ENCODE assay signal across 8 cellular contexts in the genomic region with DNA sequence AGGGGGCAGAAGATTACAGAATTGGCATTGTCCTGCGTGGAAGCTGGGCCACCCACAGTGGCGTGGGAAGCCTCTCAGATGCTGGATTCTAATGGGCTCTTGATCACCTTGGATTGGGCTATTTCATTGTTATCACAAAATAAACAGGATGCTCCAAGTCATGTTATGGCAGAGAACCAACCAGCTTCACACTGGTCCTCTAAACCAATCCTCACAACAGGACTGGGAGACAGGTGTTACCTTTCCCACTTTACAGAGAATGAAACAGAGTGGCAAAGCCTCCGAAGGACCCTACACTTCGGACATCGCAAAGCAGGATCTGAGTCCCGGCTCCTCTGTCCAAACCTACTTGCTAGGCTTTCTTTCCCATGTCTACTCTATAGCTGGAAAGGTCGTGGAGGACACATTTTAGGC. TPM values are rescaled to one million over a fixed set of nuclear protein-coding genes. Genes with fewer than 3 reads are reported as not detected.
A peak's percentile ranks its signal among the peaks of the same experiment; 100 is the strongest.
DNase-seq lines count a peak whose midpoint lies in the region; ATAC-seq, FAIRE-seq and TF ChIP-seq lines count a peak whose summit lies in the region.

No MANE protein-coding gene starts in this region.

- H3K4me3 ChIP-seq in GM12878: peak overlapping the region; percentile 77
- peak overlapping the region; percentile 60 to 85 (median 69) for H3K4me3 ChIP-seq in liver (ENCODE audit: low read depth in 1 of 3, low read length in 3 of 3)
- H3K4me3 ChIP-seq in upper lobe of right lung: peak overlapping the region; percentile 77

- peaks cover 33% of the 10 kb centered on the region for H3K79me2 ChIP-seq in GM12878 (ENCODE audit: control insufficient read depth, insufficient read depth, low read length)

- H3K27me3 ChIP-seq in GM12878 (replicated peaks in 1 of 2; ENCODE audit: control insufficient read depth in 2 of 2, insufficient read depth in 2 of 2, low read length in 1 of 2) (no peaks in the 10 kb centered on the region), liver (ENCODE audit: control insufficient read depth in 4 of 4, insufficient read depth in 4 of 4, low read length in 3 of 4) (no peaks in the 10 kb centered on the region), upper lobe of right lung (no peaks in the 10 kb centered on the region)

- POLR2A ChIA-PET in GM12878 (lab: Charles Lee): interaction anchor here (0.5 to 1.3 kb wide), 3 partner anchors 19 to 595 kb away, joined by 3 to 7 read pairs (median 4); a partner anchor contains a TSS

- RAD21 ChIA-PET in GM12878 (lab: Charles Lee; ENCODE audit: unreplicated experiment): interaction anchor here (0.7 to 1.5 kb wide), 2 partner anchors 12 to 78 kb away, joined by 3 to 4 read pairs; no protein-coding TSS in a partner anchor

- CTCF ChIA-PET in GM12878 (lab: Yijun Ruan, JAX): interaction anchor here (0.8 to 1.9 kb wide), 11 partner anchors 9 to 218 kb away, joined by 3 to 8 read pairs (median 4); a partner anchor contains a TSS

- in situ Hi-C loops in GM12878 (cut with MboI): no loop called here

- BruUV-seq in GM12878 (replicated peaks; lab: Mats Ljungman, UMichigan): no TSS peak

- no peaks in the 10 kb centered on the region for H4K20me1 ChIP-seq in GM12878 (ENCODE audit: control insufficient read depth, insufficient read depth)

- ATAC-seq in Right ventricle myocardium inferior: peak; percentile 0
- ATAC-seq in left ventricle myocardium superior: no peak
- ATAC-seq in GM12878: no peak
- ATAC-seq in upper lobe of right lung: no peak
- no peak for ATAC-seq in HG03196 (IDR thresholded peaks at IDR 0.05; ENCODE audit: unreplicated experiment)

- peak overlapping the region; percentile 78 for H3K27ac ChIP-seq in GM12878 (ENCODE audit: control insufficient read depth, insufficient read depth)
- H3K27ac ChIP-seq in liver (ENCODE audit: low read depth in 1 of 2, low read length in 2 of 2): peak overlapping the region; percentile 62 to 75
- peak overlapping the region; percentile 93 for H3K27ac ChIP-seq in upper lobe of right lung

- SMC1A ChIA-PET in GM12878 (lab: Charles Lee; ENCODE audit: uncharacterized antibody, unreplicated experiment): interaction anchor here (0.9 to 1.9 kb wide), 3 partner anchors 10 to 122 kb away, joined by 3 to 6 read pairs (median 3); no protein-coding TSS in a partner anchor

- H3K9me3 ChIP-seq in GM12878 (replicated peaks; ENCODE audit: control insufficient read depth, insufficient read depth, low read length) (no peaks in the 10 kb centered on the region), liver (ENCODE audit: control insufficient read depth in 4 of 4, low read length in 3 of 4) (no peaks in the 10 kb centered on the region), upper lobe of right lung (no peaks in the 10 kb centered on the region)

- no peak for TF ChIP-seq EP300 in GM12878 (IDR thresholded peaks at IDR 0.05; ENCODE audit: borderline replicate concordance in 1 of 2, control insufficient read depth in 1 of 2, low read depth in 2 of 2, low read length in 2 of 2)

- no peak for FAIRE-seq in GM12878 (lab: Jason Lieb, UNC)

- H3K4me2 ChIP-seq in GM12878 (ENCODE audit: control insufficient read depth, insufficient read depth): peak overlapping the region; percentile 95

- TF ChIP-seq RAD21 in GM12878 (IDR thresholded peaks at IDR 0.05; ENCODE audit: insufficient read depth, low read depth, low read length) (no peak), liver (IDR thresholded peaks at IDR 0.05) (no peak)

- 50% methylated on average over 7 of the region's 7 CpGs for WGBS in GM12878 (ENCODE audit: insufficient coverage, insufficient replicate concordance, low lambda C conversion rate, missing lambda C conversion rate)
- 23% methylated on average over 7 of the region's 7 CpGs for WGBS in liver

- intact Hi-C loops in Right ventricle myocardium inferior (cut with DNase I) (loop anchor here (2.0 to 5.0 kb wide), 2 partner anchors 19 to 76 kb away; a partner anchor contains a TSS), left ventricle myocardium superior (cut with micrococcal nuclease) (no loop called here), GM12878 (cut with micrococcal nuclease; ENCODE audit: unreplicated experiment) (loop anchor here (2.0 kb wide), 2 partner anchors 77 to 217 kb away; a partner anchor contains a TSS), upper lobe of right lung (cut with DNase I) (no loop called here), posterior cingulate gyrus (cut with DNase I) (no loop called here)

- TF ChIP-seq POLR2A in GM12878 (IDR thresholded peaks at IDR 0.05; ENCODE audit: low read depth, low read length): no peak

- peak overlapping the region; percentile 83 for H3K9ac ChIP-seq in GM12878 (ENCODE audit: control insufficient read depth, insufficient read depth, low read length)
- peak overlapping the region; percentile 30 to 58 for H3K9ac ChIP-seq in liver (ENCODE audit: low read depth in 1 of 2, low read length in 2 of 2)

- H3K4me1 ChIP-seq in GM12878 (ENCODE audit: control insufficient read depth, insufficient read depth, low read length) (peaks cover 26% of the 10 kb centered on the region), liver (ENCODE audit: control insufficient read depth in 4 of 4, insufficient read depth in 4 of 4, low read length in 3 of 4) (peaks cover 0 to 12% (median 7%) of the 10 kb centered on the region in 4 donors), upper lobe of right lung (peaks cover 44% of the 10 kb centered on the region)

- H2AFZ ChIP-seq in GM12878 (ENCODE audit: control insufficient read depth, low read depth, low read length): peak overlapping the region; percentile 94

- DNase-seq in Right ventricle myocardium inferior (ENCODE audit: missing footprints): no peak
- no peak for DNase-seq in left ventricle myocardium superior
- DNase-seq in GM12878 (ENCODE audit: low read depth, low spot score): no peak
- no peak for DNase-seq in upper lobe of right lung
- DNase-seq in D341Med (ENCODE audit: low spot score): no peak
- no peak for DNase-seq in posterior cingulate gyrus

- H3K36me3 ChIP-seq in GM12878 (ENCODE audit: control insufficient read depth in 2 of 2, insufficient read depth in 2 of 2, low read length in 1 of 2) (no peaks in the 10 kb centered on the region), liver (ENCODE audit: control insufficient read depth in 4 of 4, insufficient read depth in 3 of 4, low read depth in 1 of 4, low read length in 3 of 4) (no peaks in the 10 kb centered on the region), upper lobe of right lung (no peaks in the 10 kb centered on the region)

- TF ChIP-seq CTCF in GM12878 (IDR thresholded peaks at IDR 0.05 in 2 of 3, conservative IDR thresholded peaks at IDR 0.05 in 1 of 3; ENCODE audit: control insufficient read depth in 2 of 3, extremely low read depth in 1 of 3, insufficient read depth in 1 of 3, low read depth in 3 of 3, low read length in 3 of 3) (no peak), liver (IDR thresholded peaks at IDR 0.05; ENCODE audit: low read depth, low read length, missing input control) (no peak), upper lobe of right lung (IDR thresholded peaks at IDR 0.05) (no peak)

TF ChIP-seq in GM12878, 131 proteins besides CTCF, POLR2A, EP300 and RAD21 (continues in another document):
- TF ChIP-seq ZNF274 (IDR thresholded peaks at IDR 0.05; ENCODE audit: insufficient read depth, insufficient read length): no peak
- TF ChIP-seq EZH2 (IDR thresholded peaks at IDR 0.05; ENCODE audit: borderline replicate concordance, control insufficient read depth, low read depth, low read length): no peak

TF ChIP-seq in liver, 16 proteins besides CTCF, POLR2A, EP300 and RAD21 (continues in another document):
- TF ChIP-seq SP1 (IDR thresholded peaks at IDR 0.05) (no peak), YY1 (IDR thresholded peaks at IDR 0.05) (peak; percentile 5)

RNA-seq across cellular contexts. Expression of a gene that starts 0.4 kb away (rescaled TPM):
- total RNA-seq in Right ventricle myocardium inferior (19.8 TPM), left ventricle myocardium superior (15.2 TPM), GM12878 (2014; rRNA removed) (9.9 and 11.8 TPM in 2 replicates), GM12878 (2014; rRNA removed; fragmentation: Illumina TruSeq; extraction: Trizol) (7.3 and 7.7 TPM in 2 replicates), GM12878 (2021) (6.9 and 8.4 TPM in 2 replicates), liver (1 to 10 TPM; 3.9 to 5.7 TPM), upper lobe of right lung (28.3 TPM)
- 2.9 and 3.0 TPM in 2 replicates for total RNA-seq in GM12878 (2013; cell fraction: nucleolus; rRNA removed)
- polyA plus RNA-seq in GM12878 (2011; ENCODE audit: low read depth): 19.7 TPM
- polyA plus RNA-seq in GM12878 (2011; rRNA removed) (1.0 TPM in 2 replicates), GM12878 (2014; fragmentation: Illumina TruSeq; extraction: Trizol) (6.9 and 10.7 TPM in 2 replicates), GM12878 (2014; fragmentation: Nextera tagmentation; extraction: Ambion mirVana) (1 to 10 TPM; 1.4 to 5.2 TPM), GM12878 (2014; rRNA removed) (7.7 and 8.7 TPM in 2 replicates), GM12878 (2016; fragmentation: Nextera tagmentation; extraction: Ambion mirVana) (10 to 100 TPM; 11.1 to 14.3 TPM), liver (1 to 10 TPM; 3.0 to 3.3 TPM)
- 1.3 and 1.8 TPM in 2 replicates for polyA plus RNA-seq in GM12878 (2011; cell fraction: cytosol; rRNA removed)
- polyA plus RNA-seq in GM12878 (2011; cell fraction: nucleus; rRNA removed): 0.46 and 0.53 TPM in 2 replicates
- 13.1 and 21.5 TPM in 2 replicates for polyA plus RNA-seq in GM12878 (2012)
- 0.21 and 0.44 TPM in 2 replicates for polyA minus RNA-seq in GM12878 (2011; rRNA and poly(A)+ RNA removed)
- not detected in 2 replicates for polyA minus RNA-seq in GM12878 (2011; cell fraction: cytosol; rRNA and poly(A)+ RNA removed)
- polyA minus RNA-seq in GM12878 (2011; cell fraction: nucleus; rRNA and poly(A)+ RNA removed): 0.24 and 0.29 TPM in 2 replicates

RNA-seq across cellular contexts. Expression of a gene that starts 19.3 kb away (rescaled TPM):
- total RNA-seq in Right ventricle myocardium inferior (46.4 TPM), left ventricle myocardium superior (43.5 TPM), GM12878 (2014; rRNA removed) (17.9 and 24.1 TPM in 2 replicates), GM12878 (2014; rRNA removed; fragmentation: Illumina TruSeq; extraction: Trizol) (20.9 and 21.3 TPM in 2 replicates), GM12878 (2021) (26.6 and 27.8 TPM in 2 replicates), liver (10 to 100 TPM; 28.6 to 29.6 TPM), upper lobe of right lung (68.5 TPM)
- 76.3 and 86.3 TPM in 2 replicates for total RNA-seq in GM12878 (2013; cell fraction: nucleolus; rRNA removed)
- polyA plus RNA-seq in GM12878 (2011; ENCODE audit: low read depth): 17.1 TPM
- polyA plus RNA-seq in GM12878 (2011; rRNA removed) (26.2 and 30.7 TPM in 2 replicates), GM12878 (2014; fragmentation: Illumina TruSeq; extraction: Trizol) (25.1 and 29.5 TPM in 2 replicates), GM12878 (2014; fragmentation: Nextera tagmentation; extraction: Ambion mirVana) (1 to 10 TPM; 7.6 to 8.5 TPM), GM12878 (2014; rRNA removed) (14.0 and 17.5 TPM in 2 replicates), GM12878 (2016; fragmentation: Nextera tagmentation; extraction: Ambion mirVana) (10 to 100 TPM; 16.6 to 18.1 TPM), liver (10 to 100 TPM; 10.3 to 11.8 TPM)
- polyA plus RNA-seq in GM12878 (2011; cell fraction: cytosol; rRNA removed): 21.7 and 23.9 TPM in 2 replicates
- polyA plus RNA-seq in GM12878 (2011; cell fraction: nucleus; rRNA removed): 31.0 and 37.4 TPM in 2 replicates
- 14.7 and 16.7 TPM in 2 replicates for polyA plus RNA-seq in GM12878 (2012)
- 33.7 and 34.8 TPM in 2 replicates for polyA minus RNA-seq in GM12878 (2011; rRNA and poly(A)+ RNA removed)
- 10.0 and 14.1 TPM in 2 replicates for polyA minus RNA-seq in GM12878 (2011; cell fraction: cytosol; rRNA and poly(A)+ RNA removed)
- polyA minus RNA-seq in GM12878 (2011; cell fraction: nucleus; rRNA and poly(A)+ RNA removed): 26.1 and 42.6 TPM in 2 replicates

Comparison
In these comparisons a context has a peak if more than half of its experiments do, and no peak if none do; other contexts are left out.
1. intact Hi-C loops: an anchor here in Right ventricle myocardium inferior (2.0 to 5.0 kb wide) and GM12878 (2.0 kb wide); none called in left ventricle myocardium superior, upper lobe of right lung and posterior cingulate gyrus.